In genomic region chr12:53166837-53167236, GRCh38 we compare ENCODE assay signal across 29 cellular contexts. TPM values are rescaled to one million over a fixed set of nuclear protein-coding genes. Genes with fewer than 3 reads are reported as not detected.
"Had no signal": no experiment of that assay in that cellular context is flagged by ENCODE, and none has a peak within 500 bp of the region (broad histone marks: within the 10 kb centered on the region; RNA-seq: fewer than 3 reads in every experiment).

No MANE protein-coding gene starts in this region.

- H3K27ac ChIP-seq: left ventricle myocardium inferior, ovary, prostate gland, skin epidermis, stomach, testis, thyroid gland, transverse colon, upper lobe of right lung had no signal

- DNase-seq: hypothalamus; immature natural killer cell; kidney; left ventricle myocardium inferior; midbrain; mucosa of descending colon; ovary; retina; right cardiac atrium; stimulated activated CD4-positive, alpha-beta T cell treated with anti-CD3 and anti-CD28 coated beads, Interleukin-12 subunit alpha, Interleukin-12 subunit beta, amount 100 ng/mL, for 4 hours; stimulated activated CD4-positive, alpha-beta T cell treated with anti-CD3 and anti-CD28 coated beads, Interleukin-15, amount 100 ng/mL, for 24 hours; stimulated activated CD4-positive, alpha-beta T cell treated with anti-CD3 and anti-CD28 coated beads, Interleukin-2, amount 100 ng/mL, for 24 hours; stimulated activated CD4-positive, alpha-beta T cell treated with anti-CD3 and anti-CD28 coated beads, Interleukin-4, amount 100 ng/mL, for 1 hour; stimulated activated naive B cell treated with anti-CD40 and anti-IgM and Interleukin-4, amounts not matched to agents 10 μg/mL and 1 μg/mL and 100 μg/mL, for 72 hours; stimulated activated naive CD8-positive, alpha-beta T cell treated with anti-CD3 and anti-CD28 coated beads, Interleukin-15, Interleukin-2, amounts not matched to agents 100 U/mL and 50 U/mL, for 24 hours; stomach; testis; thyroid gland; transverse colon; upper lobe of right lung had no signal

- H3K27me3 ChIP-seq: ovary, stomach, testis, thyroid gland, transverse colon, upper lobe of right lung had no signal

- FAIRE-seq: islet of Langerhans, kidney, urothelium cell line had no signal

- H3K36me3 ChIP-seq: ovary, prostate gland, thyroid gland, transverse colon had no signal

- H3K4me1 ChIP-seq: left ventricle myocardium inferior, stomach, thyroid gland, upper lobe of right lung had no signal

- H3K4me3 ChIP-seq: left ventricle myocardium inferior, lung, mucosa of descending colon, ovary, prostate gland, skin epidermis, stomach, testis, thyroid gland, transverse colon, upper lobe of right lung had no signal

- ATAC-seq: mucosa of descending colon; naive thymus-derived CD4-positive, alpha-beta T cell; natural killer cell treated with Interleukin-12 subunit alpha and Interleukin-12 subunit beta and Interleukin-15 and Interleukin-18, amount 100 ng/mL, for 72 hours; right cardiac atrium; sciatic nerve; stimulated activated naive B cell treated with anti-CD40 and anti-IgM and Interleukin-4, amounts not matched to agents 10 μg/mL and 1 μg/mL and 100 μg/mL, for 72 hours; stimulated activated naive CD8-positive, alpha-beta T cell treated with anti-CD3 and anti-CD28 coated beads, Interleukin-15, Interleukin-2, amounts not matched to agents 100 U/mL and 50 U/mL, for 24 hours; upper lobe of right lung had no signal

- H3K9me3 ChIP-seq: left ventricle myocardium inferior, mucosa of descending colon, ovary, prostate gland, stomach, testis, thyroid gland, transverse colon, upper lobe of right lung had no signal

RNA-seq across cellular contexts. Expression of gene ITGB7, which starts 40.2 kb away (rescaled TPM):
- polyA plus RNA-seq: neural cell had no signal
